16 cellular contexts compared by ENCODE assay signal in the genomic region with DNA sequence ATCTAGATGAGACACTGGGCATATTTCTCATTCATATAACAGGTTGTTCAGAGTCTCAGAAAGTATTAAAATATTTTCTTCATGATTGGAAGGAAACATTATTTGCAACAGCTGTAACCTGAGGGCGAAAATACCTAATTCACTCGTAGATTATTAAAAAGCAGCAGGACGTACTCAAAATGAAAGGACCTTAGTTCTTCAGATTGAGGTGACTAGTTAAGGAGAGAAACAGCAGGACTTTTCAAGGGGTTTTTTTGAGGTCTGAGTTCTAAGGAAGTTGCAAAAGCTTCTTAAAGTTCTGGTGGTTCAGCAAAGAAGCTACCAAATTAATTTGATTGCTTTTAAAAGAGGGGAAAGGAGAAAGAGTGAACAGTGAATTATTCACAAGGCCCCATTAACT.
"Had no signal": no experiment of that assay in that cellular context is flagged by ENCODE, and none has a peak within 500 bp of the region (broad histone marks: within the 10 kb centered on the region; RNA-seq: fewer than 3 reads in every experiment).

No MANE protein-coding gene starts in this region.

- H3K27me3 ChIP-seq: esophagus muscularis mucosa, tibial nerve, uterus had no signal

- ATAC-seq: activated naive CD4-positive, alpha-beta T cell treated with anti-CD3 and anti-CD28 coated beads, Interleukin-2, amount 50 U/mL, for 72 hours; activated T-cell treated with anti-CD3 and anti-CD28 coated beads, Interleukin-2, amount 50 U/mL, for 72 hours; pancreas; stimulated activated memory B cell treated with anti-CD40 and anti-IgM and Interleukin-4, amounts not matched to agents 10 μg/mL and 1 μg/mL and 100 μg/mL, for 72 hours had no signal

- H3K4me3 ChIP-seq: esophagus muscularis mucosa, lung, pancreas, tibial nerve, uterus had no signal

- H3K36me3 ChIP-seq: esophagus muscularis mucosa, pancreas, tibial nerve, uterus had no signal

- H3K9me3 ChIP-seq: esophagus muscularis mucosa, pancreas, tibial nerve, uterus had no signal

- H3K4me1 ChIP-seq: esophagus muscularis mucosa, pancreas, uterus had no signal

- FAIRE-seq: colon, islet of Langerhans, pancreas had no signal

- DNase-seq: activated CD4-positive, alpha-beta T cell treated with anti-CD3 and anti-CD28 coated beads, Interleukin-2, amount 10 ng/mL, durations not matched to agents 24 days and 14 days; activated CD4-positive, CD25-positive, alpha-beta regulatory T cell; activated CD8-positive, alpha-beta memory T cell treated with anti-CD3 and anti-CD28 coated beads, Interleukin-2, amount 50 U/mL, for 48 hours; activated gamma-delta T cell; activated T-cell treated with anti-CD3 and anti-CD28 coated beads, Interleukin-2, amount 50 U/mL, for 72 hours; naive B cell; pancreas; stimulated activated CD4-positive, alpha-beta T cell treated with anti-CD3 and anti-CD28 coated beads, Interleukin-2, amount 100 ng/mL, for 48 hours; uterus had no signal

- H3K27ac ChIP-seq: esophagus muscularis mucosa, pancreas, tibial nerve, uterus had no signal
